1 cellular context compared by ENCODE assay signal in genomic region chr3:195204360-195205166, GRCh38.
TF ChIP-seq lines count a peak whose summit lies in the region.

No MANE protein-coding gene starts in this region.

TF ChIP-seq in WTC11, 78 proteins besides CTCF, POLR2A, EP300 and RAD21 (continued from another document):
- TF ChIP-seq ZNF532 (CRISPR knock-in tag; IDR thresholded peaks at IDR 0.05; ENCODE audit: borderline replicate concordance) (no peak), ZNF219 (CRISPR knock-in tag; IDR thresholded peaks at IDR 0.05; ENCODE audit: borderline replicate concordance) (no peak), ZBTB43 (CRISPR knock-in tag; IDR thresholded peaks at IDR 0.05) (no peak), JAZF1 (CRISPR knock-in tag; IDR thresholded peaks at IDR 0.05) (no peak)
